Comparison of ENCODE assay signal across 11 cellular contexts in genomic region chr1:108831225-108831624, GRCh38. TPM values are rescaled to one million over a fixed set of nuclear protein-coding genes. Genes with fewer than 3 reads are reported as not detected.
DNase-seq lines count a peak whose midpoint lies in the region; TF ChIP-seq lines count a peak whose summit lies in the region.
"Had no signal": no experiment of that assay in that cellular context is flagged by ENCODE, and none has a peak within 500 bp of the region (broad histone marks: within the 10 kb centered on the region; RNA-seq: fewer than 3 reads in every experiment).

No MANE protein-coding gene starts in this region.

- H3K9me3 Mint-ChIP-seq in activated naive CD4-positive, alpha-beta T cell treated with anti-CD3 and anti-CD28 coated beads, Interleukin-2, amount 10 ng/mL, durations not matched to agents 7 days and 5 days, result no peaks in the 10 kb centered on the region
- H3K9me3 Mint-ChIP-seq: naive B cell had no signal

- peak; percentile 82 for DNase-seq in EH (ENCODE audit: low read depth)
- DNase-seq in SW 1271 (lab: John Stamatoyannopoulos, UW), result peak; percentile 17 to 31
- peak; percentile 92 for DNase-seq in fibroblast of mammary gland (ENCODE audit: low read depth)
- peak; percentile 81 for DNase-seq in pulmonary artery endothelial cell (ENCODE audit: low read depth, low spot score)
- DNase-seq in stimulated activated CD4-positive, alpha-beta T cell treated with anti-CD3 and anti-CD28 coated beads, Interleukin-15, amount 100 ng/mL, for 24 hours, result no peak
- DNase-seq in NCI-H187 treated with DMSO at 0.1 percent for 48 hours (lab: John Stamatoyannopoulos, UW), result no peak
- DNase-seq in UCSD-AML1 (lab: John Stamatoyannopoulos, UW; ENCODE audit: unreplicated experiment), result no peak
- no peak for DNase-seq in activated naive CD4-positive, alpha-beta T cell treated with anti-CD3 and anti-CD28 coated beads, Interleukin-2, amount 10 ng/mL, durations not matched to agents 7 days and 5 days
- DNase-seq: MM.1S, naive B cell had no signal

- no peak overlapping the region for H3K27ac Mint-ChIP-seq in activated naive CD4-positive, alpha-beta T cell treated with anti-CD3 and anti-CD28 coated beads, Interleukin-2, amount 10 ng/mL, durations not matched to agents 7 days and 5 days

- TF ChIP-seq CTCF in fibroblast of mammary gland (conservative IDR thresholded peaks at IDR 0.05; ENCODE audit: control insufficient read depth, insufficient read depth, low read depth, low read length), result no peak

- no peak overlapping the region for H3K4me3 Mint-ChIP-seq in activated naive CD4-positive, alpha-beta T cell treated with anti-CD3 and anti-CD28 coated beads, Interleukin-2, amount 10 ng/mL, durations not matched to agents 7 days and 5 days
- H3K4me3 Mint-ChIP-seq: naive B cell had no signal

- no peak overlapping the region for H3K4me3 ChIP-seq in fibroblast of mammary gland (ENCODE audit: control insufficient read depth, low read depth, low read length)

- no peaks in the 10 kb centered on the region for H3K36me3 Mint-ChIP-seq in activated naive CD4-positive, alpha-beta T cell treated with anti-CD3 and anti-CD28 coated beads, Interleukin-2, amount 10 ng/mL, durations not matched to agents 7 days and 5 days
- H3K36me3 Mint-ChIP-seq: naive B cell had no signal

- peaks cover 14% of the 10 kb centered on the region for H3K27me3 Mint-ChIP-seq in activated naive CD4-positive, alpha-beta T cell treated with anti-CD3 and anti-CD28 coated beads, Interleukin-2, amount 10 ng/mL, durations not matched to agents 7 days and 5 days
- H3K27me3 Mint-ChIP-seq: naive B cell had no signal

- CTCF ChIA-PET in activated naive CD4-positive, alpha-beta T cell treated with anti-CD3 and anti-CD28 coated beads, Interleukin-2, amount 10 ng/mL, durations not matched to agents 7 days and 5 days (lab: Charles Lee), result interaction anchor here (1.2 to 10.4 kb wide), 3 partner anchors 9 to 64 kb away, joined by 3 to 148 read pairs (median 7); no protein-coding TSS in a partner anchor

- peaks cover 8% of the 10 kb centered on the region for H3K4me1 Mint-ChIP-seq in activated naive CD4-positive, alpha-beta T cell treated with anti-CD3 and anti-CD28 coated beads, Interleukin-2, amount 10 ng/mL, durations not matched to agents 7 days and 5 days

RNA-seq across cellular contexts. Expression of gene AKNAD1, which starts 25.7 kb away (rescaled TPM):
- not detected in 2 replicates for total RNA-seq in pulmonary artery endothelial cell
- total RNA-seq: Calu3 had no signal

RNA-seq across cellular contexts. Expression of gene GPSM2, which starts 45.6 kb away (rescaled TPM):
- 15.2 and 27.4 TPM in 2 replicates for total RNA-seq in pulmonary artery endothelial cell

Comparison
In these comparisons a context has a peak if more than half of its experiments do, and no peak if none do; other contexts are left out.
1. DNase-seq: peak in EH (single experiment), SW 1271 (2 of 2), fibroblast of mammary gland (single experiment) and pulmonary artery endothelial cell (single experiment); none in stimulated activated CD4-positive, alpha-beta T cell treated with anti-CD3 and anti-CD28 coated beads, Interleukin-15, amount 100 ng/mL, for 24 hours (single experiment), NCI-H187 treated with DMSO at 0.1 percent for 48 hours (single experiment), UCSD-AML1 (single experiment) and activated naive CD4-positive, alpha-beta T cell treated with anti-CD3 and anti-CD28 coated beads, Interleukin-2, amount 10 ng/mL, durations not matched to agents 7 days and 5 days (single experiment).